9 cellular contexts compared by ENCODE assay signal in genomic region chr11:69704508-69705245, GRCh38. TPM values are rescaled to one million over a fixed set of nuclear protein-coding genes. Genes with fewer than 3 reads are reported as not detected.
DNase-seq lines count a peak whose midpoint lies in the region; FAIRE-seq and TF ChIP-seq lines count a peak whose summit lies in the region.
"Had no signal": no experiment of that assay in that cellular context is flagged by ENCODE, and none has a peak within 500 bp of the region (broad histone marks: within the 10 kb centered on the region; RNA-seq: fewer than 3 reads in every experiment).

No MANE protein-coding gene starts in this region.

- peak overlapping the region; percentile 59 for H3K4me3 Mint-ChIP-seq in endothelial cell (ENCODE audit: unreplicated experiment)

- peaks cover 83% of the 10 kb centered on the region for H3K27me3 ChIP-seq in osteoblast (ENCODE audit: insufficient read depth, low read length)

- H3K79me2 ChIP-seq in osteoblast (ENCODE audit: insufficient read depth, low read length), result no peaks in the 10 kb centered on the region

- H3K36me3 Mint-ChIP-seq in endothelial cell (ENCODE audit: low read depth, unreplicated experiment), result no peaks in the 10 kb centered on the region

- intact Hi-C loops in lower leg skin (cut with DNase I; ENCODE audit: low total_unique reads), result loop anchor here (10.0 kb wide), 1 partner anchor 180 kb away; no protein-coding TSS in a partner anchor

- H3K9me3 ChIP-seq in osteoblast (ENCODE audit: low read depth, low read length), result no peaks in the 10 kb centered on the region

- H3K4me2 ChIP-seq in osteoblast (ENCODE audit: insufficient read depth, low read length), result no peak overlapping the region

- H2AFZ ChIP-seq in osteoblast (ENCODE audit: low read length), result no peak overlapping the region

- whole genome bisulfite sequencing in lower leg skin, 2 donors, result 7 to 12% methylated on average over 45 to 53 of the region's 62 CpGs

- H3K36me3 ChIP-seq in osteoblast (ENCODE audit: insufficient read depth, low read length), result no peaks in the 10 kb centered on the region

- no peaks in the 10 kb centered on the region for H4K20me1 ChIP-seq in osteoblast (ENCODE audit: insufficient read depth, low read length)

- H3K27ac ChIP-seq in osteoblast (ENCODE audit: low read depth, low read length), result no peak overlapping the region
- H3K27ac ChIP-seq: skin epidermis had no signal

- no peaks in the 10 kb centered on the region for H3K9me3 Mint-ChIP-seq in endothelial cell (ENCODE audit: unreplicated experiment)

- H3K4me1 ChIP-seq in osteoblast (ENCODE audit: insufficient read depth, low read length), result no peaks in the 10 kb centered on the region

- H3K4me3 ChIP-seq in osteoblast (ENCODE audit: insufficient read depth, low read length) (no peak overlapping the region), lower leg skin (ENCODE audit: low read depth, poor library complexity, severe bottlenecking) (no peak overlapping the region)

- TF ChIP-seq CTCF in endothelial cell (IDR thresholded peaks at IDR 0.05; ENCODE audit: unreplicated experiment) (peak; percentile 56), osteoblast (IDR thresholded peaks at IDR 0.05; ENCODE audit: extremely low read depth, low read depth, low read length) (peak; percentile 30), lower leg skin (IDR thresholded peaks at IDR 0.05) (no peak)

- no peak overlapping the region for H3K27ac Mint-ChIP-seq in endothelial cell (ENCODE audit: unreplicated experiment)

- peaks cover 7% of the 10 kb centered on the region for H3K27me3 Mint-ChIP-seq in endothelial cell (ENCODE audit: unreplicated experiment)

- peaks cover 17% of the 10 kb centered on the region for H3K4me1 Mint-ChIP-seq in endothelial cell (ENCODE audit: unreplicated experiment)

- TF ChIP-seq POLR2A in H54 (IDR thresholded peaks at IDR 0.05; ENCODE audit: low read depth, low read length), result no peak
- no peak for TF ChIP-seq POLR2A in lower leg skin (IDR thresholded peaks at IDR 0.05)

- FAIRE-seq in H54 (lab: Jason Lieb, UNC), result no peak

- DNase-seq in NCI-H1417 (lab: John Stamatoyannopoulos, UW), result peak in 2 of 3 experiments; percentile 62 to 78
- DNase-seq in NCI-H1417 treated with DMSO at 0.1 percent for 48 hours (lab: John Stamatoyannopoulos, UW), result no peak
- peak; percentile 94 for DNase-seq in NCI-H69 (lab: John Stamatoyannopoulos, UW)
- DNase-seq in endothelial cell (ENCODE audit: low spot score), result peak; percentile 64
- DNase-seq in osteoblast (ENCODE audit: insufficient read length, low spot score, missing footprints), result peak; percentile 89
- no peak for DNase-seq in H54 (ENCODE audit: insufficient read length, low spot score)
- no peak for DNase-seq in GOT3 (lab: John Stamatoyannopoulos, UW)
- no peak for DNase-seq in lower leg skin (ENCODE audit: low spot score in 2 of 2)

RNA-seq across cellular contexts. Expression of gene FGF19, which starts 0.9 kb away (rescaled TPM):
- total RNA-seq in endothelial cell (ENCODE audit: unreplicated experiment) (not detected), osteoblast (not detected in 2 replicates), lower leg skin (not detected)

RNA-seq across cellular contexts. Expression of gene LTO1, which starts 29.5 kb away (rescaled TPM):
- total RNA-seq in endothelial cell (ENCODE audit: unreplicated experiment), result 23.3 TPM
- total RNA-seq in osteoblast, result 21.8 and 24.6 TPM in 2 replicates
- 10 to 100 TPM; 15.2 to 69.2 (median 27.2) TPM for total RNA-seq in lower leg skin

Comparison
In these comparisons a context has a peak if more than half of its experiments do, and no peak if none do; other contexts are left out.
1. DNase-seq: peak in NCI-H1417 (2 of 3), NCI-H69 (single experiment), endothelial cell (single experiment) and osteoblast (single experiment); none in NCI-H1417 treated with DMSO at 0.1 percent for 48 hours (single experiment), H54 (single experiment), GOT3 (single experiment) and lower leg skin (0 of 2).
2. CTCF ChIP-seq: peak in endothelial cell (single experiment) and osteoblast (single experiment); none in lower leg skin (0 of 3).